Comparison of ENCODE assay signal across 15 cellular contexts in genomic region chr3:14119651-14120050, GRCh38. TPM values are rescaled to one million over a fixed set of nuclear protein-coding genes. Genes with fewer than 3 reads are reported as not detected.
DNase-seq lines count a peak whose midpoint lies in the region; ATAC-seq and TF ChIP-seq lines count a peak whose summit lies in the region.
"Had no signal": no experiment of that assay in that cellular context is flagged by ENCODE, and none has a peak within 500 bp of the region (broad histone marks: within the 10 kb centered on the region; RNA-seq: fewer than 3 reads in every experiment).

No MANE protein-coding gene starts in this region.

- H3K4me1 ChIP-seq in KMS-11 (ENCODE audit: low read depth, poor library complexity, severe bottlenecking) (peaks cover 64% of the 10 kb centered on the region), body of pancreas (peaks cover 41% of the 10 kb centered on the region)

- no peaks in the 10 kb centered on the region for H4K20me1 ChIP-seq in KMS-11 (ENCODE audit: insufficient read depth)

- H3K36me3 ChIP-seq in KMS-11 (ENCODE audit: insufficient read depth), result no peaks in the 10 kb centered on the region
- peaks cover 0 to 7% of the 10 kb centered on the region in 2 donors for H3K36me3 ChIP-seq in body of pancreas (replicated peaks in 1 of 2; ENCODE audit: insufficient read depth in 1 of 2, low read depth in 2 of 2)

- H3K4me3 Mint-ChIP-seq in neural crest cell, result peak overlapping the region; percentile 10
- H3K4me3 Mint-ChIP-seq: CD4-positive, alpha-beta T cell had no signal

- H3K4me3 ChIP-seq in KMS-11 (IDR thresholded peaks at IDR 0.05; ENCODE audit: insufficient read depth, low read depth, low read length) (no peak overlapping the region), body of pancreas (no peak overlapping the region)

- no peak overlapping the region for H3K27ac Mint-ChIP-seq in neural crest cell (ENCODE audit: unreplicated experiment)
- H3K27ac Mint-ChIP-seq: CD4-positive, alpha-beta T cell had no signal

- peaks cover 21% of the 10 kb centered on the region for H3K4me1 Mint-ChIP-seq in neural crest cell

- H3K4me2 ChIP-seq in KMS-11, result peak overlapping the region; percentile 71

- ATAC-seq in body of pancreas, result no peak

- TF ChIP-seq POLR2A in body of pancreas (IDR thresholded peaks at IDR 0.05), result no peak

- H3K9ac ChIP-seq in KMS-11, result no peak overlapping the region

- H3K27ac ChIP-seq in KMS-11 (peak overlapping the region; percentile 89; the same call in 1 of the 2 replicates), body of pancreas (peak overlapping the region in 3 of 4 donors; percentile 59 to 75 (median 64))

- H3K27me3 ChIP-seq in KMS-11 (ENCODE audit: insufficient read depth, low read depth) (no peaks in the 10 kb centered on the region), body of pancreas (no peaks in the 10 kb centered on the region)

- no peaks in the 10 kb centered on the region for H3K9me3 ChIP-seq in body of pancreas

- no peaks in the 10 kb centered on the region for H3K9me3 Mint-ChIP-seq in neural crest cell
- H3K9me3 Mint-ChIP-seq: CD4-positive, alpha-beta T cell had no signal

- peaks cover 29% of the 10 kb centered on the region; the same call in 1 of the 2 replicates for H3K79me2 ChIP-seq in KMS-11 (ENCODE audit: insufficient read depth, low read depth)

- TF ChIP-seq CTCF in GM20000 (IDR thresholded peaks at IDR 0.05; ENCODE audit: extremely low read depth, missing control alignments) (no peak), KMS-11 (conservative IDR thresholded peaks at IDR 0.05; ENCODE audit: low read depth, low read length) (no peak), body of pancreas (IDR thresholded peaks at IDR 0.05) (no peak), neural crest cell (conservative IDR thresholded peaks at IDR 0.05) (no peak)

- peaks cover 3% of the 10 kb centered on the region for H3K36me3 Mint-ChIP-seq in neural crest cell (ENCODE audit: low read depth)

- intact Hi-C loops in body of pancreas (cut with DNase I), result loop anchor here (10.0 kb wide), 1 partner anchor 225 kb away; no protein-coding TSS in a partner anchor

- 88 to 91% methylated on average over 2 of the region's 2 CpGs for WGBS in body of pancreas, 2 donors

- H3K27me3 Mint-ChIP-seq in neural crest cell (ENCODE audit: low read depth), result no peaks in the 10 kb centered on the region
- H3K27me3 Mint-ChIP-seq: CD4-positive, alpha-beta T cell had no signal

- H2AFZ ChIP-seq in KMS-11 (ENCODE audit: low read depth), result no peak overlapping the region

- DNase-seq in GM20000 (ENCODE audit: low spot score), result peak; percentile 2
- no peak for DNase-seq in body of pancreas
- no peak for DNase-seq in neural crest cell (ENCODE audit: low read depth, low spot score)
- no peak for DNase-seq in cerebellar cortex (ENCODE audit: low spot score)
- no peak for DNase-seq in NCI-H1417 treated with DMSO at 0.1 percent for 48 hours (lab: John Stamatoyannopoulos, UW)
- DNase-seq in activated naive CD4-positive, alpha-beta T cell treated with Interleukin-2 at 50 U/mL for 16 hours, result no peak
- DNase-seq: ACHN; AML-193; CD4-positive, alpha-beta T cell; Karpas-422; NCI-H1105 treated with DMSO at 0.1 percent for 48 hours; NCI-H187; NCI-H226; NCI-H524 treated with DMSO at 0.1 percent for 48 hours had no signal

RNA-seq across cellular contexts. Expression of gene CHCHD4, which starts 5.0 kb away (rescaled TPM):
- total RNA-seq in body of pancreas (1 to 10 TPM; 1.3 to 7.0 TPM), neural crest cell (16.9 and 17.0 TPM in 2 replicates)

RNA-seq across cellular contexts. Expression of gene TMEM43, which starts 5.2 kb away (rescaled TPM):
- total RNA-seq in body of pancreas (10 to 100 TPM; 21.8 to 38.4 TPM), neural crest cell (42.7 and 42.9 TPM in 2 replicates)

RNA-seq across cellular contexts. Expression of gene XPC, which starts 58.8 kb away (rescaled TPM):
- total RNA-seq in body of pancreas (10 to 100 TPM; 33.2 to 34.9 TPM), neural crest cell (37.3 and 41.6 TPM in 2 replicates)

RNA-seq across cellular contexts. Expression of gene LSM3, which starts 59.0 kb away (rescaled TPM):
- total RNA-seq in body of pancreas (1 to 10 TPM; 5.3 to 6.0 TPM), neural crest cell (18.3 and 19.1 TPM in 2 replicates)
